ENCODE assay signal across 8 cellular contexts in genomic region chr17:38729886-38730525, GRCh38. TPM values are rescaled to one million over a fixed set of nuclear protein-coding genes. Genes with fewer than 3 reads are reported as not detected.
A peak's percentile ranks its signal among the peaks of the same experiment; 100 is the strongest.
DNase-seq lines count a peak whose midpoint lies in the region; ATAC-seq and TF ChIP-seq lines count a peak whose summit lies in the region.

Gene CISD3 (plus strand): TSS chr17:38730341. CDS start chr17:38730359, 18 bp downstream.

- no peaks in the 10 kb centered on the region for H3K27me3 Mint-ChIP-seq in Calu3 (ENCODE audit: unreplicated experiment)
- H3K27me3 Mint-ChIP-seq in activated T-helper 1 cell treated with anti-CD3 and anti-CD28 coated beads, Interleukin-12 subunit alpha, Interleukin-12 subunit beta, Interleukin-2, Interleukin-4 antibody, amounts not matched to agents 30 ng/mL and 10 ng/mL and 1 ng/mL, durations not matched to agents 14 hours and 24 hours and 36 hours (ENCODE audit: insufficient read depth), result peaks cover 2% of the 10 kb centered on the region
- no peaks in the 10 kb centered on the region for H3K27me3 Mint-ChIP-seq in nephron (ENCODE audit: low read depth)

- peaks cover 20% of the 10 kb centered on the region for H3K27me3 ChIP-seq in HUES64 (ENCODE audit: insufficient read depth, low read length)

- peak within 1 kb of the TSS; percentile 68; the same call in 1 of the 2 replicates for H3K27ac ChIP-seq in HUES64 (ENCODE audit: low read depth, low read length)

- H3K36me3 Mint-ChIP-seq in Calu3 (ENCODE audit: insufficient read depth, unreplicated experiment), result peaks cover 89% of the 10 kb centered on the region
- H3K36me3 Mint-ChIP-seq in activated T-helper 1 cell treated with anti-CD3 and anti-CD28 coated beads, Interleukin-12 subunit alpha, Interleukin-12 subunit beta, Interleukin-2, Interleukin-4 antibody, amounts not matched to agents 30 ng/mL and 10 ng/mL and 1 ng/mL, durations not matched to agents 14 hours and 24 hours and 36 hours (ENCODE audit: low read depth), result peaks cover 24% of the 10 kb centered on the region
- H3K36me3 Mint-ChIP-seq in nephron (ENCODE audit: low read depth), result peaks cover 27% of the 10 kb centered on the region

- no peaks in the 10 kb centered on the region for H3K9me3 Mint-ChIP-seq in Calu3 (ENCODE audit: low read depth, unreplicated experiment)
- no peaks in the 10 kb centered on the region for H3K9me3 Mint-ChIP-seq in activated T-helper 1 cell treated with anti-CD3 and anti-CD28 coated beads, Interleukin-12 subunit alpha, Interleukin-12 subunit beta, Interleukin-2, Interleukin-4 antibody, amounts not matched to agents 30 ng/mL and 10 ng/mL and 1 ng/mL, durations not matched to agents 14 hours and 24 hours and 36 hours
- no peaks in the 10 kb centered on the region for H3K9me3 Mint-ChIP-seq in nephron

- 1% methylated on average over 92 of the region's 92 CpGs for WGBS in HUES64

- DNase-seq in Calu3 (peak; percentile 100), RKO (ENCODE audit: low spot score) (peak; percentile 88), fibroblast of peridontal ligament (ENCODE audit: extremely low read depth) (peak; percentile 69)
- DNase-seq in activated T-helper 1 cell treated with anti-CD3 and anti-CD28 coated beads, Interleukin-12 subunit alpha, Interleukin-12 subunit beta, Interleukin-2, Interleukin-4 antibody, amounts not matched to agents 30 ng/mL and 10 ng/mL and 1 ng/mL, durations not matched to agents 14 hours and 24 hours and 36 hours (ENCODE audit: low spot score), result peak; percentile 88
- DNase-seq in stimulated activated naive CD8-positive, alpha-beta T cell treated with anti-CD3 and anti-CD28 coated beads, Interleukin-15, Interleukin-2, amounts not matched to agents 100 U/mL and 50 U/mL, for 24 hours, result peak; percentile 92

- peak within 1 kb of the TSS; percentile 71 for H3K9ac ChIP-seq in HUES64 (ENCODE audit: low read depth, low read length)

- H3K4me1 Mint-ChIP-seq in Calu3 (ENCODE audit: low read depth, unreplicated experiment) (peaks cover 48% of the 10 kb centered on the region), nephron (peaks cover 52% of the 10 kb centered on the region)
- H3K4me1 Mint-ChIP-seq in activated T-helper 1 cell treated with anti-CD3 and anti-CD28 coated beads, Interleukin-12 subunit alpha, Interleukin-12 subunit beta, Interleukin-2, Interleukin-4 antibody, amounts not matched to agents 30 ng/mL and 10 ng/mL and 1 ng/mL, durations not matched to agents 14 hours and 24 hours and 36 hours (ENCODE audit: low read depth), result peaks cover 82% of the 10 kb centered on the region

- H3K4me3 ChIP-seq in HUES64 (ENCODE audit: low read length), result peak within 1 kb of the TSS; percentile 73

- ATAC-seq in GM21381 (IDR thresholded peaks at IDR 0.05; ENCODE audit: unreplicated experiment), result peak; percentile 75
- peak; percentile 70 for ATAC-seq in stimulated activated naive CD8-positive, alpha-beta T cell treated with anti-CD3 and anti-CD28 coated beads, Interleukin-15, Interleukin-2, amounts not matched to agents 100 U/mL and 50 U/mL, for 24 hours

- peak within 1 kb of the TSS; percentile 90 for H3K4me3 Mint-ChIP-seq in Calu3 (ENCODE audit: low read depth, unreplicated experiment)
- H3K4me3 Mint-ChIP-seq in activated T-helper 1 cell treated with anti-CD3 and anti-CD28 coated beads, Interleukin-12 subunit alpha, Interleukin-12 subunit beta, Interleukin-2, Interleukin-4 antibody, amounts not matched to agents 30 ng/mL and 10 ng/mL and 1 ng/mL, durations not matched to agents 14 hours and 24 hours and 36 hours, result peak within 1 kb of the TSS; percentile 94
- peak within 1 kb of the TSS; percentile 87 to 94 (median 91) for H3K4me3 Mint-ChIP-seq in nephron

- H3K27ac Mint-ChIP-seq in Calu3 (ENCODE audit: unreplicated experiment), result peak within 1 kb of the TSS; percentile 85
- peak within 1 kb of the TSS; percentile 97 for H3K27ac Mint-ChIP-seq in activated T-helper 1 cell treated with anti-CD3 and anti-CD28 coated beads, Interleukin-12 subunit alpha, Interleukin-12 subunit beta, Interleukin-2, Interleukin-4 antibody, amounts not matched to agents 30 ng/mL and 10 ng/mL and 1 ng/mL, durations not matched to agents 14 hours and 24 hours and 36 hours
- peak within 1 kb of the TSS; percentile 84 to 92 (median 91) for H3K27ac Mint-ChIP-seq in nephron

- peaks cover 6% of the 10 kb centered on the region; the same call in 1 of the 2 replicates for H3K4me1 ChIP-seq in HUES64 (ENCODE audit: insufficient read depth, low read length)

- BruUV-seq in Calu3 (replicated peaks; lab: Mats Ljungman, UMichigan), result no TSS peak

- intact Hi-C loops in Calu3 (cut with micrococcal nuclease; ENCODE audit: unreplicated experiment), result loop anchor here (1.0 kb wide), 2 partner anchors 26 to 53 kb away; no protein-coding TSS in a partner anchor
- intact Hi-C loops in activated T-helper 1 cell treated with anti-CD3 and anti-CD28 coated beads, Interleukin-12 subunit alpha, Interleukin-12 subunit beta, Interleukin-2, Interleukin-4 antibody, amounts not matched to agents 30 ng/mL and 10 ng/mL and 1 ng/mL, durations not matched to agents 14 hours and 24 hours and 36 hours (cut with micrococcal nuclease), result loop anchor here (1.0 kb wide), 2 partner anchors 22 to 54 kb away; partner anchors contain the start of gene PSMB3

- no peaks in the 10 kb centered on the region for H3K9me3 ChIP-seq in HUES64 (ENCODE audit: insufficient read depth, low read depth, low read length)

- H3K36me3 ChIP-seq in HUES64 (ENCODE audit: insufficient read depth, low read length), result peaks cover 19% of the 10 kb centered on the region

- CTCF ChIA-PET in Calu3 (lab: Charles Lee), result interaction anchor here (0.9 to 2.5 kb wide), 10 partner anchors 15 to 172 kb away, joined by 3 to 20 read pairs (median 4); partner anchors contain the start of genes EPOP, MLLT6 and PSMB3

- TF ChIP-seq CTCF in Calu3 (IDR thresholded peaks at IDR 0.05; ENCODE audit: unreplicated experiment) (peak; percentile 100), nephron (IDR thresholded peaks at IDR 0.05; ENCODE audit: unreplicated experiment in 3 of 3) (peak; percentile 66 to 73 (median 68))

RNA-seq across cellular contexts. Expression of gene CISD3, which starts in this region (rescaled TPM):
- total RNA-seq in Calu3 (2022), result 101 and 109 TPM in 2 replicates
- polyA plus RNA-seq in HUES64 (2013, experiment 1 of 2), result 10.7 TPM
- polyA plus RNA-seq in HUES64 (2013, experiment 2 of 2), result 11.2 TPM
- 39.2 and 41.4 TPM in 2 replicates for total RNA-seq in activated T-helper 1 cell treated with anti-CD3 and anti-CD28 coated beads, Interleukin-12 subunit alpha, Interleukin-12 subunit beta, Interleukin-2, Interleukin-4 antibody, amounts not matched to agents 30 ng/mL and 10 ng/mL and 1 ng/mL, durations not matched to agents 14 hours and 24 hours and 36 hours

Comparison
In these comparisons a context has a peak if more than half of its experiments do, and no peak if none do; other contexts are left out.
1. Peak in every context shown above with its lines: DNase-seq, ATAC-seq, H3K4me3 ChIP-seq and H3K27ac ChIP-seq.